Comparison of ENCODE assay signal across 1 cellular context in genomic region chr2:101150306-101151140, GRCh38.
TF ChIP-seq lines count a peak whose summit lies in the region.

No MANE protein-coding gene starts in this region.

TF ChIP-seq in GM12878, 131 proteins besides CTCF, POLR2A, EP300 and RAD21 (continued from another document):
- no peak for TF ChIP-seq MEF2B (IDR thresholded peaks at IDR 0.05; ENCODE audit: partially characterized antibody, poor library complexity, severe bottlenecking)
- TF ChIP-seq HCFC1 (IDR thresholded peaks at IDR 0.05; ENCODE audit: low read length) = no peak
- TF ChIP-seq SUZ12 (IDR thresholded peaks at IDR 0.05; ENCODE audit: unreplicated experiment) = no peak
- TF ChIP-seq SIX5 (IDR thresholded peaks at IDR 0.05; ENCODE audit: low read depth, low read length, severe bottlenecking) = no peak
- TF ChIP-seq TCF3 (IDR thresholded peaks at IDR 0.05; ENCODE audit: borderline replicate concordance, insufficient read depth, low read depth, low read length) = 0 out of 2 replicates have a peak, but pooled peaks have one; percentile 31
- TF ChIP-seq RAD51 (IDR thresholded peaks at IDR 0.05) = no peak
- no peak for TF ChIP-seq POU2F2 (IDR thresholded peaks at IDR 0.05; ENCODE audit: borderline replicate concordance, low read depth, low read length)
